In genomic region chr17:42795465-42795864, GRCh38 we compare ENCODE assay signal across 22 cellular contexts. TPM values are rescaled to one million over a fixed set of nuclear protein-coding genes. Genes with fewer than 3 reads are reported as not detected.
DNase-seq lines count a peak whose midpoint lies in the region; ATAC-seq, FAIRE-seq and TF ChIP-seq lines count a peak whose summit lies in the region.
"Had no signal": no experiment of that assay in that cellular context is flagged by ENCODE, and none has a peak within 500 bp of the region (broad histone marks: within the 10 kb centered on the region; RNA-seq: fewer than 3 reads in every experiment).

No MANE protein-coding gene starts in this region.

- TF ChIP-seq CTCF in astrocyte (IDR thresholded peaks at IDR 0.05; ENCODE audit: insufficient read depth, low read depth, low read length): no peak
- TF ChIP-seq CTCF in progenitor cell of endocrine pancreas (IDR thresholded peaks at IDR 0.05; ENCODE audit: unreplicated experiment): no peak

- intact Hi-C loops in activated naive CD4-positive, alpha-beta T cell treated with anti-CD3 and anti-CD28 coated beads for 36 hours (cut with micrococcal nuclease): no loop called here

- H2AFZ ChIP-seq in astrocyte (ENCODE audit: low read depth, low read length): no peak overlapping the region

- H3K27ac ChIP-seq in astrocyte (ENCODE audit: low read depth, low read length): no peak overlapping the region

- CTCF ChIA-PET in activated naive CD4-positive, alpha-beta T cell treated with anti-CD3 and anti-CD28 coated beads, Interleukin-2, amount 10 ng/mL, durations not matched to agents 7 days and 5 days (lab: Charles Lee): interaction anchor here (1.1 kb wide), 1 partner anchor 32 kb away, joined by 3 read pairs; no protein-coding TSS in a partner anchor
- CTCF ChIA-PET in activated naive CD4-positive, alpha-beta T cell treated with anti-CD3 and anti-CD28 coated beads for 36 hours (lab: Charles Lee): no interaction called here

- DNase-seq in activated naive CD4-positive, alpha-beta T cell treated with anti-CD3 and anti-CD28 coated beads, Interleukin-2, amount 10 ng/mL, durations not matched to agents 7 days and 5 days: no peak
- DNase-seq in activated naive CD4-positive, alpha-beta T cell treated with anti-CD3 and anti-CD28 coated beads for 36 hours: no peak
- no peak for DNase-seq in astrocyte (ENCODE audit: low read depth)
- DNase-seq in kidney tubule cell (ENCODE audit: low spot score): peak; percentile 33
- DNase-seq in progenitor cell of endocrine pancreas (ENCODE audit: low spot score, unreplicated experiment): no peak
- DNase-seq in activated gamma-delta T cell (lab: John Stamatoyannopoulos, UW): no peak
- DNase-seq in mucosa of gallbladder (ENCODE audit: low spot score): no peak
- DNase-seq: AML-193; Calu3; DMS79; HCEC 1CT; NCI-H1048; NCI-H1694; NCI-H345; NCI-H69; NK-92 treated with Interleukin-12 subunit alpha and Interleukin-12 subunit beta, amount 100 ng/mL, for 24 hours had no signal

- H3K27ac Mint-ChIP-seq in activated naive CD4-positive, alpha-beta T cell treated with anti-CD3 and anti-CD28 coated beads, Interleukin-2, amount 10 ng/mL, durations not matched to agents 7 days and 5 days: no peak overlapping the region
- H3K27ac Mint-ChIP-seq in activated naive CD4-positive, alpha-beta T cell treated with anti-CD3 and anti-CD28 coated beads for 36 hours: no peak overlapping the region
- H3K27ac Mint-ChIP-seq in astrocyte (ENCODE audit: unreplicated experiment): no peak overlapping the region
- no peak overlapping the region for H3K27ac Mint-ChIP-seq in progenitor cell of endocrine pancreas

- no peaks in the 10 kb centered on the region for H3K9me3 ChIP-seq in astrocyte (ENCODE audit: insufficient read depth, low read depth, low read length)

- FAIRE-seq in astrocyte (lab: Jason Lieb, UNC): no peak
- FAIRE-seq: GM12891, GM19239, K562 had no signal

- peaks cover 14% of the 10 kb centered on the region for H3K79me2 ChIP-seq in astrocyte (ENCODE audit: insufficient read depth, low read length)

- H3K27me3 ChIP-seq in astrocyte (ENCODE audit: insufficient read depth, low read length): no peaks in the 10 kb centered on the region

- no peaks in the 10 kb centered on the region for H4K20me1 ChIP-seq in astrocyte (ENCODE audit: insufficient read depth, low read length)

- no peak overlapping the region for H3K4me2 ChIP-seq in astrocyte (ENCODE audit: low read length)

- no peak overlapping the region for H3K9ac ChIP-seq in astrocyte (ENCODE audit: low read length)

- H3K36me3 Mint-ChIP-seq in activated naive CD4-positive, alpha-beta T cell treated with anti-CD3 and anti-CD28 coated beads, Interleukin-2, amount 10 ng/mL, durations not matched to agents 7 days and 5 days: peaks cover 8% of the 10 kb centered on the region
- H3K36me3 Mint-ChIP-seq in activated naive CD4-positive, alpha-beta T cell treated with anti-CD3 and anti-CD28 coated beads for 36 hours (ENCODE audit: low read depth): peaks cover 3% of the 10 kb centered on the region
- H3K36me3 Mint-ChIP-seq in astrocyte (ENCODE audit: low read depth, unreplicated experiment) (peaks cover 19% of the 10 kb centered on the region), progenitor cell of endocrine pancreas (ENCODE audit: insufficient read depth) (peaks cover 4% of the 10 kb centered on the region)

- H3K4me1 Mint-ChIP-seq in activated naive CD4-positive, alpha-beta T cell treated with anti-CD3 and anti-CD28 coated beads, Interleukin-2, amount 10 ng/mL, durations not matched to agents 7 days and 5 days: peaks cover 27% of the 10 kb centered on the region
- H3K4me1 Mint-ChIP-seq in activated naive CD4-positive, alpha-beta T cell treated with anti-CD3 and anti-CD28 coated beads for 36 hours (ENCODE audit: low read depth): peaks cover 21% of the 10 kb centered on the region
- peaks cover 7% of the 10 kb centered on the region for H3K4me1 Mint-ChIP-seq in astrocyte (ENCODE audit: low read depth, unreplicated experiment)
- H3K4me1 Mint-ChIP-seq in progenitor cell of endocrine pancreas (ENCODE audit: low read depth): peaks cover 15% of the 10 kb centered on the region

- H3K4me3 Mint-ChIP-seq in activated naive CD4-positive, alpha-beta T cell treated with anti-CD3 and anti-CD28 coated beads, Interleukin-2, amount 10 ng/mL, durations not matched to agents 7 days and 5 days: peak overlapping the region; percentile 18
- H3K4me3 Mint-ChIP-seq in activated naive CD4-positive, alpha-beta T cell treated with anti-CD3 and anti-CD28 coated beads for 36 hours: no peak overlapping the region
- peak overlapping the region; percentile 40 for H3K4me3 Mint-ChIP-seq in astrocyte (ENCODE audit: unreplicated experiment)
- peak overlapping the region; percentile 35 for H3K4me3 Mint-ChIP-seq in progenitor cell of endocrine pancreas (ENCODE audit: low read depth)

- H3K4me1 ChIP-seq in astrocyte (ENCODE audit: insufficient read depth, low read length): peaks cover 10% of the 10 kb centered on the region

- no peak overlapping the region for H3K4me3 ChIP-seq in astrocyte (ENCODE audit: insufficient read depth, low read depth, low read length)
- H3K4me3 ChIP-seq: K562 had no signal

- H3K9me3 Mint-ChIP-seq in activated naive CD4-positive, alpha-beta T cell treated with anti-CD3 and anti-CD28 coated beads, Interleukin-2, amount 10 ng/mL, durations not matched to agents 7 days and 5 days: no peaks in the 10 kb centered on the region
- H3K9me3 Mint-ChIP-seq in activated naive CD4-positive, alpha-beta T cell treated with anti-CD3 and anti-CD28 coated beads for 36 hours: peaks cover 2% of the 10 kb centered on the region
- H3K9me3 Mint-ChIP-seq in astrocyte (ENCODE audit: unreplicated experiment): no peaks in the 10 kb centered on the region
- peaks cover 4% of the 10 kb centered on the region for H3K9me3 Mint-ChIP-seq in progenitor cell of endocrine pancreas (ENCODE audit: low read depth)

- peaks cover 5% of the 10 kb centered on the region for H3K36me3 ChIP-seq in astrocyte (ENCODE audit: insufficient read depth, low read length)

- H3K27me3 Mint-ChIP-seq in activated naive CD4-positive, alpha-beta T cell treated with anti-CD3 and anti-CD28 coated beads, Interleukin-2, amount 10 ng/mL, durations not matched to agents 7 days and 5 days: peaks cover 17% of the 10 kb centered on the region
- peaks cover under 1% of the 10 kb centered on the region for H3K27me3 Mint-ChIP-seq in activated naive CD4-positive, alpha-beta T cell treated with anti-CD3 and anti-CD28 coated beads for 36 hours (ENCODE audit: low read depth)
- H3K27me3 Mint-ChIP-seq in astrocyte (ENCODE audit: low read depth, unreplicated experiment): no peaks in the 10 kb centered on the region
- peaks cover under 1% of the 10 kb centered on the region for H3K27me3 Mint-ChIP-seq in progenitor cell of endocrine pancreas

- no peak for ATAC-seq in GM21381 (IDR thresholded peaks at IDR 0.05; ENCODE audit: unreplicated experiment)
- ATAC-seq: K562 had no signal

RNA-seq across cellular contexts. Expression of gene COA3, which starts 3.0 kb away (rescaled TPM):
- total RNA-seq in activated naive CD4-positive, alpha-beta T cell treated with anti-CD3 and anti-CD28 coated beads for 36 hours: 10 to 100 TPM; 23.7 to 24.4 TPM
- total RNA-seq in astrocyte (31.8 and 34.3 TPM in 2 replicates), progenitor cell of endocrine pancreas (84.9 and 85.4 TPM in 2 replicates), mucosa of gallbladder (78.0 TPM)

RNA-seq across cellular contexts. Expression of gene CNTD1, which starts 3.2 kb away (rescaled TPM):
- not detected for total RNA-seq in activated naive CD4-positive, alpha-beta T cell treated with anti-CD3 and anti-CD28 coated beads for 36 hours
- total RNA-seq in astrocyte (not detected in 2 replicates), progenitor cell of endocrine pancreas (not detected in 2 replicates), mucosa of gallbladder (0.89 TPM)
- total RNA-seq: A673, G401 had no signal

RNA-seq across cellular contexts. Expression of gene WNK4, which starts 15.1 kb away (rescaled TPM):
- total RNA-seq in activated naive CD4-positive, alpha-beta T cell treated with anti-CD3 and anti-CD28 coated beads for 36 hours: under 1 TPM; 0.17 to 0.41 TPM
- total RNA-seq in astrocyte (22.8 and 34.8 TPM in 2 replicates), progenitor cell of endocrine pancreas (5.8 and 6.3 TPM in 2 replicates), mucosa of gallbladder (0.37 TPM)
- total RNA-seq: G401 had no signal

RNA-seq across cellular contexts. Expression of gene VPS25, which starts 22.2 kb away (rescaled TPM):
- 10 to 100 TPM; 57.5 to 58.2 TPM for total RNA-seq in activated naive CD4-positive, alpha-beta T cell treated with anti-CD3 and anti-CD28 coated beads for 36 hours
- total RNA-seq in astrocyte: 49.5 and 53.2 TPM in 2 replicates
- 76.5 and 81.3 TPM in 2 replicates for total RNA-seq in progenitor cell of endocrine pancreas
- total RNA-seq in mucosa of gallbladder: 57.1 TPM

RNA-seq across cellular contexts. Expression of gene BECN1, which starts 28.6 kb away (rescaled TPM):
- total RNA-seq in activated naive CD4-positive, alpha-beta T cell treated with anti-CD3 and anti-CD28 coated beads for 36 hours: 10 to 100 TPM; 64.1 to 71.3 TPM
- total RNA-seq in astrocyte (79.8 and 87.6 TPM in 2 replicates), progenitor cell of endocrine pancreas (63.4 and 67.1 TPM in 2 replicates), mucosa of gallbladder (71.3 TPM)
